Comparison of ENCODE assay signal across 8 cellular contexts in the genomic region with DNA sequence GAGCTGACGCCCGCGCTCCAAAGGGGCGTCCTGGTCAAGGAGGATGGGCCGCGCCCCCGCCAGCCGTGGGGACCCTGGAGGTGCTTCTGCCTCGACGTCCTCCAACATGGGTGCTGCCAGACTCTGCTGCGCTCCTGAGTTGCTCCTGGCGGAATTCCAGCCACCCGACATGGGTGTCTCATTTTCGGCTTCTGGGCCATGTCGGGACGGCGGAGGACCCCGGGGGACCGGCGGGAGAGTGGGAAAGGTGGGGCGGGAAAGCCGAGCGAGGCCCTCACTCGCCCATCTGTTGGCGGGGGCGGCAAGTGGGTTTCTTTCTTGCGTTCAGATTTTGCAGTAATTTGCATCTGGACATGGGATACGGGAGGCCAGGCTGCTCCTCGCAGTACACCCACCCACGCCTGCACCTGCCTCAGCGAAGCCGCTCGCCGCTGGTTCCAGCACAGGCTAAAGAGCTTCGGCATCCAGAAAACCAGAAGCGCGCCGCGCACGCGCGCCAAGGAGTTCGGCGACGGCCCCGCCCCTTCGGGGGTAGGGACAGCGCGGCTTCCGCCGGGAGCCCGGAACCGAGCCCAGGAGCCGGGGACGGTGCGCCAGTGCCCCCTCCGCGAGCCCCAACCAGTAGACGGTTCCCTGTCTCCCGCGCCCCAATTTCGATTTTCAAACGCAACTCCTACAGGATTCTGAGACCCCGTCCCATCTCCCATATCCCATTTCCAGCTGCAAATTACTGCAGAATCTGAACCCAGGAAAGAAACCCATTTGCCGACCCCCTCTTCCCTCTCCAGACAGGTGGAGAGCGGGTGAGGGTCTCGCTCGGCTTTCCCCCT. TPM values are rescaled to one million over a fixed set of nuclear protein-coding genes. Genes with fewer than 3 reads are reported as not detected.
DNase-seq lines count a peak whose midpoint lies in the region; ATAC-seq, FAIRE-seq and TF ChIP-seq lines count a peak whose summit lies in the region.

Gene ARMC7, plus strand, starts transcription at position 563 of the 830 bp plus-strand sequence. CDS start 320 bp downstream, outside the sequence.

- peak in 1 of 2 donors; percentile 52 for TF ChIP-seq POLR2A in adrenal gland (IDR thresholded peaks at IDR 0.05)

- H3K9me3 ChIP-seq in adrenal gland (replicated peaks in 1 of 3), result no peaks in the 10 kb centered on the region
- no peaks in the 10 kb centered on the region for H3K9me3 ChIP-seq in right atrium auricular region

- peak within 1 kb of the TSS in 2 of 5 donors; percentile 60 to 65 for H3K27ac ChIP-seq in adrenal gland
- peak within 1 kb of the TSS; percentile 78 to 84 for H3K27ac ChIP-seq in right atrium auricular region

- TF ChIP-seq CTCF in GM12875 (IDR thresholded peaks at IDR 0.05; ENCODE audit: borderline replicate concordance, insufficient read depth, low read depth, low read length), result no peak
- TF ChIP-seq CTCF in adrenal gland (IDR thresholded peaks at IDR 0.05), result no peak
- TF ChIP-seq CTCF in right atrium auricular region (IDR thresholded peaks at IDR 0.05), result peak in 1 of 2 donors; percentile 23

- intact Hi-C loops in T-helper 1 cell treated with Interleukin-12 subunit alpha and Interleukin-12 subunit beta and Interleukin-4 antibody, amounts not matched to agents 30 ng/mL and 1 ng/mL, for 36 hours (cut with micrococcal nuclease), result loop anchor here (1.0 to 5.0 kb wide), 7 partner anchors 22 to 295 kb away; partner anchors contain the start of genes ATP5PD, GGA3, GRB2 and JPT1
- intact Hi-C loops in adrenal gland (cut with DNase I), result loop anchor here (5.0 to 10.0 kb wide), 6 partner anchors 47 to 145 kb away; partner anchors contain the start of gene NUP85 (in 1 of the 2)

- H3K36me3 ChIP-seq in adrenal gland (replicated peaks in 1 of 2) (no peaks in the 10 kb centered on the region), right atrium auricular region (no peaks in the 10 kb centered on the region)

- no peaks in the 10 kb centered on the region for H3K27me3 ChIP-seq in adrenal gland
- no peaks in the 10 kb centered on the region for H3K27me3 ChIP-seq in right atrium auricular region

- peak; percentile 58 for FAIRE-seq in urothelium cell line (lab: Jason Lieb, UNC)

- whole genome bisulfite sequencing in adrenal gland, 4 donors, result 1% methylated on average over 44 to 68 of the region's 68 CpGs

- peaks cover 0 to 25% of the 10 kb centered on the region in 2 donors for H3K4me1 ChIP-seq in adrenal gland (replicated peaks in 1 of 2)
- H3K4me1 ChIP-seq in right atrium auricular region, result peaks cover 0 to 39% of the 10 kb centered on the region in 2 donors

- peak; percentile 69 for ATAC-seq in HG02798 (IDR thresholded peaks at IDR 0.05; ENCODE audit: poor library complexity, unreplicated experiment)

- H3K4me3 ChIP-seq in GM12875 (ENCODE audit: low read depth, low read length) (peak within 1 kb of the TSS; percentile 75), adrenal gland (peak within 1 kb of the TSS in 3 of 4 donors; percentile 51 to 92 (median 85)), right atrium auricular region (peak within 1 kb of the TSS; percentile 66 to 84)

- peak; percentile 48 for DNase-seq in NCI-H1436 treated with DMSO at 0.1 percent for 48 hours (lab: John Stamatoyannopoulos, UW)
- DNase-seq in adrenal gland, result peak; percentile 84 to 93 (median 89)
- DNase-seq in right atrium auricular region (ENCODE audit: low spot score), result peak; percentile 89
- DNase-seq in putamen (ENCODE audit: low spot score), result peak; percentile 83
- DNase-seq in urothelium cell line (ENCODE audit: low spot score), result peak; percentile 98

RNA-seq across cellular contexts. Expression of gene ARMC7, which starts in this region (rescaled TPM):
- total RNA-seq in T-helper 1 cell treated with Interleukin-12 subunit alpha and Interleukin-12 subunit beta and Interleukin-4 antibody, amounts not matched to agents 30 ng/mL and 1 ng/mL, for 36 hours, result 15.7 and 16.5 TPM in 2 replicates
- total RNA-seq in adrenal gland, result 10 to 100 TPM in 1 of 8 donors, 1 to 10 TPM in 7; 4.9 to 13.8 (median 9.0) TPM
- polyA plus RNA-seq in adrenal gland, result 1 to 10 TPM; 5.5 to 7.1 (median 5.8) TPM
- 1 to 10 TPM; 4.9 to 9.5 TPM for total RNA-seq in right atrium auricular region

Comparison
In these comparisons a context has a peak if more than half of its experiments do, and no peak if none do; other contexts are left out.
1. DNase-seq: peak in every context shown above with its lines; median percentile 98 in urothelium cell line; 89 in adrenal gland; 89 in right atrium auricular region; 83 in putamen; 48 in NCI-H1436 treated with DMSO at 0.1 percent for 48 hours.